16 cellular contexts compared by ENCODE assay signal in genomic region chr9:131717719-131718460, GRCh38. TPM values are rescaled to one million over a fixed set of nuclear protein-coding genes. Genes with fewer than 3 reads are reported as not detected.
DNase-seq lines count a peak whose midpoint lies in the region; ATAC-seq, FAIRE-seq and TF ChIP-seq lines count a peak whose summit lies in the region.
"Had no signal": no experiment of that assay in that cellular context is flagged by ENCODE, and none has a peak within 500 bp of the region (broad histone marks: within the 10 kb centered on the region; RNA-seq: fewer than 3 reads in every experiment).

No MANE protein-coding gene starts in this region.

- POLR2A ChIA-PET in activated CD4-positive, alpha-beta T cell treated with anti-CD3 and anti-CD28 coated beads, Interleukin-2, amount 10 ng/mL, durations not matched to agents 7 days and 5 days (lab: Charles Lee) = no interaction called here
- POLR2A ChIA-PET in HepG2 (lab: Yijun Ruan, JAX) = no interaction called here

- H3K79me2 ChIP-seq in HepG2 (ENCODE audit: insufficient read depth, low read length) (peaks cover 57% of the 10 kb centered on the region), GM23248 (ENCODE audit: insufficient read depth) (peaks cover 89% of the 10 kb centered on the region)

- no peaks in the 10 kb centered on the region for H3K9me3 ChIP-seq in HepG2 (ENCODE audit: low read length)
- H3K9me3 ChIP-seq in GM23248 (ENCODE audit: low read depth) = no peaks in the 10 kb centered on the region
- H3K9me3 ChIP-seq: A549 had no signal

- no TSS peak for BruUV-seq in HepG2 (replicated peaks; lab: Mats Ljungman, UMichigan)

- H3K4me2 ChIP-seq in HepG2 (ENCODE audit: low read depth, low read length) = peak overlapping the region; percentile 18; the same call in 1 of the 2 replicates
- H3K4me2 ChIP-seq in GM23248 (ENCODE audit: unreplicated experiment) = no peak overlapping the region
- H3K4me2 ChIP-seq: A549 had no signal

- TF ChIP-seq POLR2A in HepG2 (IDR thresholded peaks at IDR 0.05; ENCODE audit: insufficient read depth in 1 of 2, low read depth in 2 of 2, low read length in 2 of 2) = no peak

- ATAC-seq in activated T-helper 17 cell treated with anti-CD3 and anti-CD28 coated beads, Interleukin-2, amount 50 U/mL, for 72 hours (replicated peaks) = no peak
- ATAC-seq in HepG2 = peak; percentile 72
- no peak for ATAC-seq in stimulated activated naive B cell treated with anti-CD40 and anti-IgM and Interleukin-4, amounts not matched to agents 10 μg/mL and 1 μg/mL and 100 μg/mL, for 72 hours (replicated peaks)
- ATAC-seq: A549 had no signal

- H3K4me1 Mint-ChIP-seq in activated CD4-positive, alpha-beta T cell treated with anti-CD3 and anti-CD28 coated beads, Interleukin-2, amount 10 ng/mL, durations not matched to agents 7 days and 5 days = peaks cover 50% of the 10 kb centered on the region
- H3K4me1 Mint-ChIP-seq in activated T-helper 17 cell treated with anti-CD3 and anti-CD28 coated beads, Interleukin-2, amount 50 U/mL, for 72 hours = peaks cover 52% of the 10 kb centered on the region
- H3K4me1 Mint-ChIP-seq in stimulated activated naive B cell treated with anti-CD40 and anti-IgM and Interleukin-4, amounts not matched to agents 10 μg/mL and 1 μg/mL and 100 μg/mL, for 72 hours = peaks cover 62 to 96% of the 10 kb centered on the region in 2 donors

- CTCF ChIA-PET in activated CD4-positive, alpha-beta T cell treated with anti-CD3 and anti-CD28 coated beads, Interleukin-2, amount 10 ng/mL, durations not matched to agents 7 days and 5 days (lab: Charles Lee) = interaction anchor here (3.7 kb wide), 1 partner anchor 8 kb away, joined by 20 read pairs; no protein-coding TSS in a partner anchor
- CTCF ChIA-PET in HepG2 (lab: Yijun Ruan, JAX; ENCODE audit: low intra/inter-chr PET ratio, low total read pairs) = interaction anchor here (1.6 kb wide), 1 partner anchor 21 kb away, joined by 3 read pairs; no protein-coding TSS in a partner anchor

- H3K27me3 Mint-ChIP-seq in activated CD4-positive, alpha-beta T cell treated with anti-CD3 and anti-CD28 coated beads, Interleukin-2, amount 10 ng/mL, durations not matched to agents 7 days and 5 days = no peaks in the 10 kb centered on the region
- no peaks in the 10 kb centered on the region for H3K27me3 Mint-ChIP-seq in activated T-helper 17 cell treated with anti-CD3 and anti-CD28 coated beads, Interleukin-2, amount 50 U/mL, for 72 hours
- no peaks in the 10 kb centered on the region for H3K27me3 Mint-ChIP-seq in stimulated activated naive B cell treated with anti-CD40 and anti-IgM and Interleukin-4, amounts not matched to agents 10 μg/mL and 1 μg/mL and 100 μg/mL, for 72 hours

- no peak overlapping the region for H2AFZ ChIP-seq in HepG2 (ENCODE audit: low read length)
- no peak overlapping the region for H2AFZ ChIP-seq in GM23248

- H4K20me1 ChIP-seq in HepG2 (ENCODE audit: insufficient read depth, low read length) (no peaks in the 10 kb centered on the region), GM23248 (ENCODE audit: insufficient read depth) (no peaks in the 10 kb centered on the region)

- intact Hi-C loops in HepG2 (cut with micrococcal nuclease; ENCODE audit: unreplicated experiment) (no loop called here), posterior vena cava (cut with DNase I) (no loop called here)

- no peak for TF ChIP-seq RAD21 in HepG2 (CRISPR knock-in tag; IDR thresholded peaks at IDR 0.05)

- H3K27ac Mint-ChIP-seq in activated CD4-positive, alpha-beta T cell treated with anti-CD3 and anti-CD28 coated beads, Interleukin-2, amount 10 ng/mL, durations not matched to agents 7 days and 5 days = peak overlapping the region; percentile 47
- peak overlapping the region; percentile 91 for H3K27ac Mint-ChIP-seq in activated T-helper 17 cell treated with anti-CD3 and anti-CD28 coated beads, Interleukin-2, amount 50 U/mL, for 72 hours
- peak overlapping the region; percentile 91 for H3K27ac Mint-ChIP-seq in stimulated activated naive B cell treated with anti-CD40 and anti-IgM and Interleukin-4, amounts not matched to agents 10 μg/mL and 1 μg/mL and 100 μg/mL, for 72 hours

- no peak for TF ChIP-seq CTCF in HepG2 (CRISPR knock-in tag; IDR thresholded peaks at IDR 0.05)

- DNase-seq in activated CD4-positive, alpha-beta T cell treated with anti-CD3 and anti-CD28 coated beads, Interleukin-2, amount 10 ng/mL, durations not matched to agents 7 days and 5 days = no peak
- no peak for DNase-seq in activated CD4-positive, alpha-beta T cell treated with anti-CD3 and anti-CD28 coated beads, Interleukin-2, amount 50 U/mL, for 48 hours
- DNase-seq in HepG2 (ENCODE audit: low spot score) = no peak
- DNase-seq in stimulated activated naive B cell treated with anti-CD40 and anti-IgM and Interleukin-4, amounts not matched to agents 10 μg/mL and 1 μg/mL and 100 μg/mL, for 72 hours = no peak
- DNase-seq in posterior vena cava (ENCODE audit: low spot score) = no peak
- no peak for DNase-seq in GM23248
- DNase-seq in NCI-H146 treated with DMSO at 0.1 percent for 48 hours (lab: John Stamatoyannopoulos, UW; ENCODE audit: unreplicated experiment) = no peak
- DNase-seq: cerebellar nuclear complex, kidney glomerular epithelial cell, MM.1S, NCI-H2107, NCI-H774, RPMI8226 had no signal

- peaks cover 31% of the 10 kb centered on the region for H3K36me3 Mint-ChIP-seq in activated CD4-positive, alpha-beta T cell treated with anti-CD3 and anti-CD28 coated beads, Interleukin-2, amount 10 ng/mL, durations not matched to agents 7 days and 5 days (ENCODE audit: low read depth)
- peaks cover 82% of the 10 kb centered on the region for H3K36me3 Mint-ChIP-seq in activated T-helper 17 cell treated with anti-CD3 and anti-CD28 coated beads, Interleukin-2, amount 50 U/mL, for 72 hours (ENCODE audit: low read depth)
- peaks cover 45 to 87% of the 10 kb centered on the region in 2 donors for H3K36me3 Mint-ChIP-seq in stimulated activated naive B cell treated with anti-CD40 and anti-IgM and Interleukin-4, amounts not matched to agents 10 μg/mL and 1 μg/mL and 100 μg/mL, for 72 hours

- in situ Hi-C loops in HepG2 (cut with HindIII; ENCODE audit: extremely low pct_ligation_motif_present, low pct_unique_long_range_greater_than_20kb) (no loop called here), GM23248 (cut with MboI) (no loop called here)

- no peaks in the 10 kb centered on the region for H3K27me3 ChIP-seq in HepG2 (ENCODE audit: control insufficient read depth in 1 of 2, insufficient read depth in 2 of 2, low read length in 2 of 2)
- no peaks in the 10 kb centered on the region for H3K27me3 ChIP-seq in GM23248 (replicated peaks; ENCODE audit: insufficient read depth)

- 67% methylated on average over 14 of the region's 14 CpGs for WGBS in HepG2 (ENCODE audit: low lambda C conversion rate)
- WGBS in GM23248 (ENCODE audit: low coverage in 1 of 2, low lambda C conversion rate in 2 of 2, missing lambda C conversion rate in 2 of 2), 2 experiments = 92% methylated on average over 14 of the region's 14 CpGs

- FAIRE-seq in HepG2 (lab: Jason Lieb, UNC) = no peak
- FAIRE-seq: A549, GM19239 had no signal

- no peak overlapping the region for H3K4me3 ChIP-seq in HepG2 (replicated peaks in 1 of 3; ENCODE audit: insufficient read depth in 1 of 3, low read depth in 2 of 3, low read length in 3 of 3)
- no peak overlapping the region for H3K4me3 ChIP-seq in GM23248
- H3K4me3 ChIP-seq: A549 had no signal

- H3K36me3 ChIP-seq in HepG2 (replicated peaks in 1 of 2; ENCODE audit: control insufficient read depth in 1 of 2, insufficient read depth in 2 of 2, low read length in 2 of 2) (peaks cover 0 to 4% of the 10 kb centered on the region in 2 experiments; a peak in 3 of 5 replicates), GM23248 (ENCODE audit: low read depth) (no peaks in the 10 kb centered on the region)

- TF ChIP-seq EP300 in HepG2 (IDR thresholded peaks at IDR 0.05; ENCODE audit: low read depth in 2 of 2, low read length in 2 of 2) = no peak
- TF ChIP-seq EP300 in HepG2 (CRISPR knock-in tag; IDR thresholded peaks at IDR 0.05; ENCODE audit: borderline replicate concordance) = no peak

- H3K4me3 Mint-ChIP-seq in activated CD4-positive, alpha-beta T cell treated with anti-CD3 and anti-CD28 coated beads, Interleukin-2, amount 10 ng/mL, durations not matched to agents 7 days and 5 days = no peak overlapping the region
- H3K4me3 Mint-ChIP-seq in activated T-helper 17 cell treated with anti-CD3 and anti-CD28 coated beads, Interleukin-2, amount 50 U/mL, for 72 hours = peak overlapping the region; percentile 84
- peak overlapping the region; percentile 22 to 31 for H3K4me3 Mint-ChIP-seq in stimulated activated naive B cell treated with anti-CD40 and anti-IgM and Interleukin-4, amounts not matched to agents 10 μg/mL and 1 μg/mL and 100 μg/mL, for 72 hours

- H3K9ac ChIP-seq in HepG2 (ENCODE audit: insufficient read depth, low read depth, low read length) (no peak overlapping the region), GM23248 (no peak overlapping the region)

- H3K4me1 ChIP-seq in HepG2 (ENCODE audit: insufficient read depth, low read length) (peaks cover 33% of the 10 kb centered on the region), GM23248 (ENCODE audit: insufficient read depth) (peaks cover 14% of the 10 kb centered on the region; the same call in 1 of the 2 replicates)

- no peaks in the 10 kb centered on the region for H3K9me2 ChIP-seq in GM23248 (ENCODE audit: insufficient read depth)

- no peaks in the 10 kb centered on the region for H3K9me3 Mint-ChIP-seq in activated CD4-positive, alpha-beta T cell treated with anti-CD3 and anti-CD28 coated beads, Interleukin-2, amount 10 ng/mL, durations not matched to agents 7 days and 5 days
- H3K9me3 Mint-ChIP-seq in activated T-helper 17 cell treated with anti-CD3 and anti-CD28 coated beads, Interleukin-2, amount 50 U/mL, for 72 hours = no peaks in the 10 kb centered on the region
- H3K9me3 Mint-ChIP-seq in stimulated activated naive B cell treated with anti-CD40 and anti-IgM and Interleukin-4, amounts not matched to agents 10 μg/mL and 1 μg/mL and 100 μg/mL, for 72 hours = no peaks in the 10 kb centered on the region

- H3K27ac ChIP-seq in HepG2 (ENCODE audit: extremely low read length, insufficient read depth, low read length) = peak overlapping the region; percentile 52
- H3K27ac ChIP-seq in GM23248 = no peak overlapping the region
- H3K27ac ChIP-seq: A549 had no signal

- peaks cover 21% of the 10 kb centered on the region for H3F3A ChIP-seq in GM23248 (ENCODE audit: insufficient read depth)

RNA-seq across cellular contexts. Expression of gene RAPGEF1, which starts 22.0 kb away (rescaled TPM):
- 100 to 1,000 TPM; 128 to 129 TPM for total RNA-seq in activated CD4-positive, alpha-beta T cell treated with anti-CD3 and anti-CD28 coated beads, Interleukin-2, amount 10 ng/mL, durations not matched to agents 7 days and 5 days
- 100 to 1,000 TPM; 147 to 167 TPM for total RNA-seq in activated T-helper 17 cell treated with anti-CD3 and anti-CD28 coated beads, Interleukin-2, amount 50 U/mL, for 72 hours
- 21.2 and 21.7 TPM in 2 replicates for total RNA-seq in HepG2 (2016; rRNA removed; fragmentation: Illumina TruSeq; extraction: Trizol)
- total RNA-seq in HepG2 (2016; cell fraction: cytosol; rRNA removed; fragmentation: Illumina TruSeq; extraction: Trizol; ENCODE audit: low read depth) = 6.1 and 9.4 TPM in 2 replicates
- 17.2 and 20.5 TPM in 2 replicates for total RNA-seq in HepG2 (2016; cell fraction: insoluble cytoplasmic fraction; rRNA removed; fragmentation: Illumina TruSeq; extraction: Trizol)
- total RNA-seq in HepG2 (2016; cell fraction: membrane; rRNA removed; fragmentation: Illumina TruSeq; extraction: Trizol) = 22.7 and 23.5 TPM in 2 replicates
- 15.4 and 18.1 TPM in 2 replicates for total RNA-seq in HepG2 (2016; cell fraction: nucleus; rRNA removed; fragmentation: Illumina TruSeq; extraction: Trizol)
- 38.9 and 46.6 TPM in 2 replicates for polyA plus RNA-seq in HepG2 (2011; rRNA removed)
- 29.9 and 30.8 TPM in 2 replicates for polyA plus RNA-seq in HepG2 (2011; cell fraction: cytosol; rRNA removed)
- polyA plus RNA-seq in HepG2 (2011; cell fraction: nucleus; rRNA removed) = 38.0 and 38.2 TPM in 2 replicates
- polyA plus RNA-seq in HepG2 (2012) = 36.7 and 38.5 TPM in 2 replicates
- polyA plus RNA-seq in HepG2 (2016; cell fraction: cytosol; fragmentation: Illumina TruSeq; extraction: Trizol; ENCODE audit: low read depth) = 2.1 and 3.2 TPM in 2 replicates
- 16.9 and 24.5 TPM in 2 replicates for polyA plus RNA-seq in HepG2 (2016; cell fraction: insoluble cytoplasmic fraction; fragmentation: Illumina TruSeq; extraction: Trizol; ENCODE audit: low read depth)
- polyA plus RNA-seq in HepG2 (2016; cell fraction: membrane; fragmentation: Illumina TruSeq; extraction: Trizol; ENCODE audit: low read depth) = 15.6 and 18.4 TPM in 2 replicates
- 22.7 and 25.7 TPM in 2 replicates for polyA plus RNA-seq in HepG2 (2016; cell fraction: nucleus; fragmentation: Illumina TruSeq; extraction: Trizol; ENCODE audit: insufficient read depth, low read depth)
- 31.8 and 52.5 TPM in 2 replicates for polyA minus RNA-seq in HepG2 (2011; rRNA and poly(A)+ RNA removed; ENCODE audit: low replicate concordance)
- polyA minus RNA-seq in HepG2 (2011; cell fraction: cytosol; rRNA and poly(A)+ RNA removed) = 25.4 and 30.6 TPM in 2 replicates
- polyA minus RNA-seq in HepG2 (2011; cell fraction: nucleus; rRNA and poly(A)+ RNA removed) = 18.2 and 24.7 TPM in 2 replicates
- total RNA-seq in posterior vena cava = 10 to 100 TPM; 74.5 to 90.8 TPM
- total RNA-seq in GM23248 (2014; rRNA removed; shearing (Covaris generic)) = 21.1 and 24.1 TPM in 2 replicates
- polyA plus RNA-seq in GM23248 (2016; fragmentation: Nextera tagmentation; extraction: Ambion mirVana) = 3.3 and 3.4 TPM in 2 replicates
